In genomic region chrX:37287741-37288424, GRCh38 we compare ENCODE assay signal across 17 cellular contexts.
"Had no signal": no experiment of that assay in that cellular context is flagged by ENCODE, and none has a peak within 500 bp of the region (broad histone marks: within the 10 kb centered on the region; RNA-seq: fewer than 3 reads in every experiment).

No MANE protein-coding gene starts in this region.

- H3K27ac ChIP-seq: adrenal gland, left ventricle myocardium inferior, spleen, upper lobe of right lung, WERI-Rb-1 had no signal

- ATAC-seq: activated CD8-positive, alpha-beta memory T cell treated with anti-CD3 and anti-CD28 coated beads, Interleukin-2, amount 10 ng/mL, durations not matched to agents 7 days and 5 days; stimulated activated memory B cell treated with anti-CD40 and anti-IgM and Interleukin-4, amounts not matched to agents 10 μg/mL and 1 μg/mL and 100 μg/mL, for 72 hours; upper lobe of right lung had no signal

- H3K36me3 Mint-ChIP-seq: activated CD8-positive, alpha-beta memory T cell treated with anti-CD3 and anti-CD28 coated beads, Interleukin-2, amount 10 ng/mL, durations not matched to agents 7 days and 5 days; activated naive CD4-positive, alpha-beta T cell treated with anti-CD3 and anti-CD28 coated beads, Interleukin-2, amount 10 ng/mL, durations not matched to agents 7 days and 5 days; stimulated activated memory B cell treated with anti-CD40 and anti-IgM and Interleukin-4, amounts not matched to agents 10 μg/mL and 1 μg/mL and 100 μg/mL, for 72 hours had no signal

- H3K4me1 Mint-ChIP-seq: activated CD8-positive, alpha-beta memory T cell treated with anti-CD3 and anti-CD28 coated beads, Interleukin-2, amount 10 ng/mL, durations not matched to agents 7 days and 5 days; activated naive CD4-positive, alpha-beta T cell treated with anti-CD3 and anti-CD28 coated beads, Interleukin-2, amount 10 ng/mL, durations not matched to agents 7 days and 5 days; stimulated activated memory B cell treated with anti-CD40 and anti-IgM and Interleukin-4, amounts not matched to agents 10 μg/mL and 1 μg/mL and 100 μg/mL, for 72 hours had no signal

- H3K27me3 Mint-ChIP-seq: activated CD8-positive, alpha-beta memory T cell treated with anti-CD3 and anti-CD28 coated beads, Interleukin-2, amount 10 ng/mL, durations not matched to agents 7 days and 5 days; activated naive CD4-positive, alpha-beta T cell treated with anti-CD3 and anti-CD28 coated beads, Interleukin-2, amount 10 ng/mL, durations not matched to agents 7 days and 5 days; stimulated activated memory B cell treated with anti-CD40 and anti-IgM and Interleukin-4, amounts not matched to agents 10 μg/mL and 1 μg/mL and 100 μg/mL, for 72 hours had no signal

- H3K4me1 ChIP-seq: adrenal gland, left ventricle myocardium inferior, spleen, upper lobe of right lung had no signal

- H3K36me3 ChIP-seq: adrenal gland, left ventricle myocardium inferior, spleen, upper lobe of right lung, WERI-Rb-1 had no signal

- H3K9me3 ChIP-seq: adrenal gland, left ventricle myocardium inferior, spleen, upper lobe of right lung had no signal

- H3K4me3 Mint-ChIP-seq: activated CD8-positive, alpha-beta memory T cell treated with anti-CD3 and anti-CD28 coated beads, Interleukin-2, amount 10 ng/mL, durations not matched to agents 7 days and 5 days; activated naive CD4-positive, alpha-beta T cell treated with anti-CD3 and anti-CD28 coated beads, Interleukin-2, amount 10 ng/mL, durations not matched to agents 7 days and 5 days; stimulated activated memory B cell treated with anti-CD40 and anti-IgM and Interleukin-4, amounts not matched to agents 10 μg/mL and 1 μg/mL and 100 μg/mL, for 72 hours had no signal

- H3K9me3 Mint-ChIP-seq: activated naive CD4-positive, alpha-beta T cell treated with anti-CD3 and anti-CD28 coated beads, Interleukin-2, amount 10 ng/mL, durations not matched to agents 7 days and 5 days; stimulated activated memory B cell treated with anti-CD40 and anti-IgM and Interleukin-4, amounts not matched to agents 10 μg/mL and 1 μg/mL and 100 μg/mL, for 72 hours had no signal

- H3K27ac Mint-ChIP-seq: activated CD8-positive, alpha-beta memory T cell treated with anti-CD3 and anti-CD28 coated beads, Interleukin-2, amount 10 ng/mL, durations not matched to agents 7 days and 5 days; activated naive CD4-positive, alpha-beta T cell treated with anti-CD3 and anti-CD28 coated beads, Interleukin-2, amount 10 ng/mL, durations not matched to agents 7 days and 5 days; stimulated activated memory B cell treated with anti-CD40 and anti-IgM and Interleukin-4, amounts not matched to agents 10 μg/mL and 1 μg/mL and 100 μg/mL, for 72 hours had no signal

- H3K27me3 ChIP-seq: adrenal gland, spleen, upper lobe of right lung had no signal

- DNase-seq: activated CD4-positive, alpha-beta T cell treated with anti-CD3 and anti-CD28 coated beads for 1 hour; activated CD4-positive, alpha-beta T cell treated with anti-CD3 and anti-CD28 coated beads, Interleukin-2, amount 50 U/mL, for 48 hours; activated CD8-positive, alpha-beta memory T cell treated with anti-CD3 and anti-CD28 coated beads, Interleukin-2, amount 10 ng/mL, durations not matched to agents 7 days and 5 days; activated naive CD4-positive, alpha-beta T cell treated with anti-CD3 and anti-CD28 coated beads, Interleukin-2, amount 10 ng/mL, durations not matched to agents 7 days and 5 days; adrenal gland; cerebellar nuclear complex; cortex of kidney; hypothalamus; kidney; left ventricle myocardium inferior; mammary epithelial cell; retina; spleen; stimulated activated CD4-positive, alpha-beta T cell treated with anti-CD3 and anti-CD28 coated beads, Interleukin-4, amount 100 ng/mL, for 4 hours; upper lobe of right lung; WERI-Rb-1 had no signal

- H3K4me3 ChIP-seq: adrenal gland, left ventricle myocardium inferior, spleen, upper lobe of right lung had no signal
